Comparison of ENCODE assay signal across 2 cellular contexts in the genomic region with DNA sequence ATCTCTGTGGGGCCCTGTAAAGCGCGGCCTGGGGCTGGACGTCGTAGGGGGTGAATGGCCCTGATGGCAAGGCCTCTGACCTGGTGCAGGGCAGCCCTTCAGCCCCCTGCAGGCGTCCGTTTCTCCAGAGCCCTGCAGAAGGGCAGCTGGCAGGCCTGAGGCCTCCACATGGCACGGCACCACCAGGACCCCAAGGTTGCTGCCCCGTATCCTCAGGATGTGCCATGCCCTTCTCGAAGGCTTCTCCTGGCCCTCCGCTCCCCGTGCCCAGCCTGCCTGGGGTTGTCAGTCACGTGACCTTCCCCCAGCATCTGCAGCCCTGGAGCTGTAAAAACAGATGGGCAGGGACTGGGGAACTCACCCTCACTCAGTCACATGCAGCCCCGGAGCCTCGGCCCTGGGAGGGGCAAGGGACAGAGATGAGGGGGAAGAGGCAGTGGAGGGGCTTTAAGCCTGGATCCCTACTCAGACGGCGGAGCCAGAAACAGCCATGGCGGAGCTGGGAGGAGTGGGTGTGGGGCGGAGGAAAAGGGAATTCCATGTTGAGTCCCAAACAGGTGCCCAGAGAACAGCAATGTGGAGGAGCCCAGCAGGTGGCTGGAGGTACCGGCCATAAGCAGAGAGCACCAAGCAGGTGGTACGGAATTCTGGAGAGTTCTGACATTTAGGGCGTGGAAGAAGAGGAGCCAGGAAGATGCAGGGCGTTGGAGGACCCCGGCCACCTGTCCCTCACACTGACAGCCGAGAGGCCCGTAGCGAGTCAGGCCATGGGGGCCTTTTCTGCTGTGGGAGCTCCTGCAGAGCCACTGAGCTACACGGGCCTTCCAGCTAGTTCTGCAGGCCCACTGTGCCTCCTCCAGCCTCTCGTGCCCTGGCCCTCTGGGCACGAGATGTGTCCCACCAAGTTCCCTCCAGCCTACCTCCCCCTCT.
TF ChIP-seq lines count a peak whose summit lies in the region.

No MANE protein-coding gene starts in this region.

TF ChIP-seq in Ishikawa, 13 proteins besides CTCF, POLR2A, EP300 and RAD21 (continued from another document):
- TF ChIP-seq, protein P1, sequence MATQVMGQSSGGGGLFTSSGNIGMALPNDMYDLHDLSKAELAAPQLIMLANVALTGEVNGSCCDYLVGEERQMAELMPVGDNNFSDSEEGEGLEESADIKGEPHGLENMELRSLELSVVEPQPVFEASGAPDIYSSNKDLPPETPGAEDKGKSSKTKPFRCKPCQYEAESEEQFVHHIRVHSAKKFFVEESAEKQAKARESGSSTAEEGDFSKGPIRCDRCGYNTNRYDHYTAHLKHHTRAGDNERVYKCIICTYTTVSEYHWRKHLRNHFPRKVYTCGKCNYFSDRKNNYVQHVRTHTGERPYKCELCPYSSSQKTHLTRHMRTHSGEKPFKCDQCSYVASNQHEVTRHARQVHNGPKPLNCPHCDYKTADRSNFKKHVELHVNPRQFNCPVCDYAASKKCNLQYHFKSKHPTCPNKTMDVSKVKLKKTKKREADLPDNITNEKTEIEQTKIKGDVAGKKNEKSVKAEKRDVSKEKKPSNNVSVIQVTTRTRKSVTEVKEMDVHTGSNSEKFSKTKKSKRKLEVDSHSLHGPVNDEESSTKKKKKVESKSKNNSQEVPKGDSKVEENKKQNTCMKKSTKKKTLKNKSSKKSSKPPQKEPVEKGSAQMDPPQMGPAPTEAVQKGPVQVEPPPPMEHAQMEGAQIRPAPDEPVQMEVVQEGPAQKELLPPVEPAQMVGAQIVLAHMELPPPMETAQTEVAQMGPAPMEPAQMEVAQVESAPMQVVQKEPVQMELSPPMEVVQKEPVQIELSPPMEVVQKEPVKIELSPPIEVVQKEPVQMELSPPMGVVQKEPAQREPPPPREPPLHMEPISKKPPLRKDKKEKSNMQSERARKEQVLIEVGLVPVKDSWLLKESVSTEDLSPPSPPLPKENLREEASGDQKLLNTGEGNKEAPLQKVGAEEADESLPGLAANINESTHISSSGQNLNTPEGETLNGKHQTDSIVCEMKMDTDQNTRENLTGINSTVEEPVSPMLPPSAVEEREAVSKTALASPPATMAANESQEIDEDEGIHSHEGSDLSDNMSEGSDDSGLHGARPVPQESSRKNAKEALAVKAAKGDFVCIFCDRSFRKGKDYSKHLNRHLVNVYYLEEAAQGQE (IDR thresholded peaks at IDR 0.05; ENCODE audit: low read depth), result no peak
- TF ChIP-seq, protein P2, sequence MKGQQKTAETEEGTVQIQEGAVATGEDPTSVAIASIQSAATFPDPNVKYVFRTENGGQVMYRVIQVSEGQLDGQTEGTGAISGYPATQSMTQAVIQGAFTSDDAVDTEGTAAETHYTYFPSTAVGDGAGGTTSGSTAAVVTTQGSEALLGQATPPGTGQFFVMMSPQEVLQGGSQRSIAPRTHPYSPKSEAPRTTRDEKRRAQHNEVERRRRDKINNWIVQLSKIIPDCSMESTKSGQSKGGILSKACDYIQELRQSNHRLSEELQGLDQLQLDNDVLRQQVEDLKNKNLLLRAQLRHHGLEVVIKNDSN (IDR thresholded peaks at IDR 0.05), result peak; percentile 35; the same call in 1 of the 2 replicates
TF ChIP-seq in Ishikawa: peak in this region for 1.

TF ChIP-seq in WTC11, 78 proteins besides CTCF, POLR2A, EP300 and RAD21 (continued from another document):
- TF ChIP-seq, protein P2 (CRISPR knock-in tag; IDR thresholded peaks at IDR 0.05), result 0 out of 2 replicates have a peak, but pooled peaks have one; percentile 35
- TF ChIP-seq SP1 (CRISPR knock-in tag; conservative IDR thresholded peaks at IDR 0.05) (no peak), ZNF219 (CRISPR knock-in tag; IDR thresholded peaks at IDR 0.05; ENCODE audit: borderline replicate concordance) (no peak)
